1 cellular context compared by ENCODE assay signal in genomic region chr4:39947415-39947814, GRCh38.
TF ChIP-seq lines count a peak whose summit lies in the region.

No MANE protein-coding gene starts in this region.

TF ChIP-seq in GM23338, 12 proteins besides CTCF, POLR2A, EP300 and RAD21:
- TF ChIP-seq ZNF114 (CRISPR knock-in tag; IDR thresholded peaks at IDR 0.05) (no peak), EZH2 (IDR thresholded peaks at IDR 0.05; ENCODE audit: low read depth, unreplicated experiment) (no peak), STAT1 (IDR thresholded peaks at IDR 0.05; ENCODE audit: unreplicated experiment) (no peak), EZH2phosphoT487 (IDR thresholded peaks at IDR 0.05; ENCODE audit: unreplicated experiment) (no peak), ETS1 (IDR thresholded peaks at IDR 0.05) (no peak), NANOG (IDR thresholded peaks at IDR 0.05; ENCODE audit: borderline replicate concordance) (no peak), ZNF331 (CRISPR knock-in tag; IDR thresholded peaks at IDR 0.05; ENCODE audit: low read depth) (no peak), ZNF462 (CRISPR knock-in tag; IDR thresholded peaks at IDR 0.05) (no peak), POLR2AphosphoS5 (IDR thresholded peaks at IDR 0.05; ENCODE audit: low read depth) (no peak), JUNB (IDR thresholded peaks at IDR 0.05; ENCODE audit: unreplicated experiment) (no peak)
